33 cellular contexts compared by ENCODE assay signal in the genomic region with DNA sequence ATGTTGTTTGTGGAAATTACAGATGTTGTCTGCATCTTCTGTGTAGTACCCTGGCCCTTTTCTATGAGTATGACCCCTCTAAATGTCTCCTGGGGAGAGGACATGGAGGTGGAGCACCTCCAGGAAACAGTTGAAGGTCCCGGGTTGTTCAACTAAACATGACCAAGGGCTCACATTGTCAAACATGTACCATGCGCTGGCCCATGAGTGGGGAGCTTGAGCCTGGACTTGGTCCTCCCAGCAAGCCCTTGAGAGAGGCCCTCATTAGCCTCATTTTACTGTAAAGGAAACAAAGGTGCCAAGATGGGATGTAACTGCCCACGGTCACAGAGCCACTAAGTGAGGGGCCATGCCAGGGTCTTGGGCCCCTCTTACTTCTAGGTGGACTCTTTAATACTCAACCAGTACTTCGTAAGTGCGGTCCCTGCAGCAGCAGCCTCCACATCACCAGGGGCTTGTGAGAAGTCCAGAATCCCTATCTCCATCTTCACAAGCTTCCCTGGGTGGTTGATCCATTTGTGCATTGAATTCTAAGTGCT. TPM values are rescaled to one million over a fixed set of nuclear protein-coding genes. Genes with fewer than 3 reads are reported as not detected.
"Had no signal": no experiment of that assay in that cellular context is flagged by ENCODE, and none has a peak within 500 bp of the region (broad histone marks: within the 10 kb centered on the region; RNA-seq: fewer than 3 reads in every experiment).

No MANE protein-coding gene starts in this region.

- H3K27me3 ChIP-seq: adrenal gland, body of pancreas, breast epithelium, SJSA1 had no signal

- H3K27me3 Mint-ChIP-seq: activated CD4-positive, alpha-beta memory T cell treated with anti-CD3 and anti-CD28 coated beads for 36 hours had no signal

- H3K36me3 ChIP-seq: adrenal gland, breast epithelium, SJSA1 had no signal

- ATAC-seq: activated naive CD4-positive, alpha-beta T cell treated with anti-CD3 and anti-CD28 coated beads, Interleukin-2, amount 50 U/mL, for 72 hours; activated T-cell treated with anti-CD3 and anti-CD28 coated beads, Interleukin-2, amount 50 U/mL, for 4 hours; body of pancreas; Panc1; WTC11 had no signal

- H3K4me3 ChIP-seq: adrenal gland, body of pancreas, breast epithelium, SJSA1 had no signal

- H3K36me3 Mint-ChIP-seq: WTC11 had no signal

- H3K27ac Mint-ChIP-seq: activated CD4-positive, alpha-beta memory T cell treated with anti-CD3 and anti-CD28 coated beads for 36 hours; activated naive CD4-positive, alpha-beta T cell treated with anti-CD3 and anti-CD28 coated beads for 36 hours; activated naive CD4-positive, alpha-beta T cell treated with anti-CD3 and anti-CD28 coated beads, Interleukin-2, amount 50 U/mL, for 72 hours; activated T-helper 1 cell treated with anti-CD3 and anti-CD28 coated beads, Interleukin-12 subunit alpha, Interleukin-12 subunit beta, Interleukin-2, Interleukin-4 antibody, amounts not matched to agents 30 ng/mL and 10 ng/mL and 1 ng/mL, durations not matched to agents 14 hours and 24 hours and 36 hours; T-helper 1 cell treated with Interleukin-12 subunit alpha and Interleukin-12 subunit beta and Interleukin-4 antibody, amounts not matched to agents 30 μg/mL and 1 μg/mL, for 36 hours; T-helper 2 cell treated with Interferon-gamma antibody and Interleukin-4, amounts not matched to agents 5 μg/mL and 100 μg/mL, for 36 hours; WTC11 had no signal

- DNase-seq: activated CD4-positive, alpha-beta memory T cell treated with anti-CD3 and anti-CD28 coated beads for 36 hours; activated CD4-positive, alpha-beta T cell treated with anti-CD3 and anti-CD28 coated beads for 4 hours; activated CD4-positive, alpha-beta T cell treated with anti-CD3 and anti-CD28 coated beads, Interleukin-2, amount 50 U/mL, for 1 hour; activated CD4-positive, CD25-positive, alpha-beta regulatory T cell treated with anti-CD3 and anti-CD28 coated beads, Interleukin-2, amount 50 U/mL, for 72 hours; activated gamma-delta T cell treated with Interleukin-2 at 50 U/mL for 16 hours; activated naive CD4-positive, alpha-beta T cell treated with anti-CD3 and anti-CD28 coated beads for 36 hours; activated T-cell treated with anti-CD3 and anti-CD28 coated beads for 4 hours; activated T-cell treated with anti-CD3 and anti-CD28 coated beads, Interleukin-2, amount 50 U/mL, for 4 hours; adrenal gland; body of pancreas; MM.1S; MV-4-11; NCI-H1092; NCI-H1436 treated with DMSO at 0.1 percent for 48 hours; NCI-H1694 treated with DMSO at 0.1 percent for 48 hours; NCI-H2029; NCI-H345; NCI-H524 treated with DMSO at 0.1 percent for 48 hours; SHP77 treated with DMSO at 0.1 percent for 48 hours; SK-N-SH had no signal

- H3K27ac ChIP-seq: adrenal gland, body of pancreas, breast epithelium, KMS-11, SJSA1 had no signal

- H3K9me3 ChIP-seq: adrenal gland, body of pancreas, breast epithelium, SJSA1, SK-N-SH had no signal

- H3K9ac ChIP-seq: KMS-11, SK-N-SH had no signal

- H3K4me3 Mint-ChIP-seq: activated CD4-positive, alpha-beta memory T cell treated with anti-CD3 and anti-CD28 coated beads for 36 hours; activated naive CD4-positive, alpha-beta T cell treated with anti-CD3 and anti-CD28 coated beads for 36 hours; activated T-cell treated with anti-CD3 and anti-CD28 coated beads, Interleukin-2, amount 50 U/mL, for 4 hours; activated T-helper 1 cell treated with anti-CD3 and anti-CD28 coated beads, Interleukin-12 subunit alpha, Interleukin-12 subunit beta, Interleukin-2, Interleukin-4 antibody, amounts not matched to agents 30 ng/mL and 10 ng/mL and 1 ng/mL, durations not matched to agents 14 hours and 24 hours and 36 hours; T-helper 1 cell treated with Interleukin-12 subunit alpha and Interleukin-12 subunit beta and Interleukin-4 antibody, amounts not matched to agents 30 μg/mL and 1 μg/mL, for 36 hours; T-helper 2 cell treated with Interferon-gamma antibody and Interleukin-4, amounts not matched to agents 5 μg/mL and 100 μg/mL, for 36 hours; WTC11 had no signal

- H3K4me1 ChIP-seq: adrenal gland, body of pancreas, breast epithelium, SJSA1 had no signal

RNA-seq across cellular contexts. Expression of gene C10orf71, which starts 31.2 kb away (rescaled TPM):
- total RNA-seq: activated CD4-positive, alpha-beta memory T cell treated with anti-CD3 and anti-CD28 coated beads for 36 hours; activated naive CD4-positive, alpha-beta T cell treated with anti-CD3 and anti-CD28 coated beads for 36 hours; activated naive CD4-positive, alpha-beta T cell treated with anti-CD3 and anti-CD28 coated beads, Interleukin-2, amount 50 U/mL, for 72 hours; activated T-cell treated with anti-CD3 and anti-CD28 coated beads, Interleukin-2, amount 50 U/mL, for 4 hours; activated T-helper 1 cell treated with anti-CD3 and anti-CD28 coated beads, Interleukin-12 subunit alpha, Interleukin-12 subunit beta, Interleukin-2, Interleukin-4 antibody, amounts not matched to agents 30 ng/mL and 10 ng/mL and 1 ng/mL, durations not matched to agents 14 hours and 24 hours and 36 hours; astrocyte; breast epithelium; LHCN-M2; NCI-H460; RPMI7951; SJSA1; WTC11 had no signal
